ENCODE assay signal across 8 cellular contexts in genomic region chr5:95284512-95285405, GRCh38. TPM values are rescaled to one million over a fixed set of nuclear protein-coding genes. Genes with fewer than 3 reads are reported as not detected.
DNase-seq lines count a peak whose midpoint lies in the region; ATAC-seq and TF ChIP-seq lines count a peak whose summit lies in the region.

MCTP1 (minus strand) TSS chr5:95285094.

- DNase-seq in EL, result peak; percentile 23
- DNase-seq in MG63, result peak; percentile 28
- peak; percentile 27 for DNase-seq in activated CD8-positive, alpha-beta T cell treated with anti-CD3 and anti-CD28 coated beads for 36 hours
- DNase-seq in neural progenitor cell (ENCODE audit: low spot score), result peak; percentile 77
- no peak for DNase-seq in cortex of kidney (lab: John Stamatoyannopoulos, UW)
- no peak for DNase-seq in stimulated activated CD4-positive, alpha-beta T cell treated with anti-CD3 and anti-CD28 coated beads, Interleukin-2, amount 100 ng/mL, for 48 hours

- H3K4me1 ChIP-seq in gastroesophageal sphincter, result peaks cover 0 to 28% (median 13%) of the 10 kb centered on the region in 3 donors
- peaks cover 11% of the 10 kb centered on the region for H3K4me1 ChIP-seq in neural progenitor cell

- TF ChIP-seq POLR2A in gastroesophageal sphincter (IDR thresholded peaks at IDR 0.05), result no peak

- H3K27me3 ChIP-seq in MG63 (peaks cover 88% of the 10 kb centered on the region), gastroesophageal sphincter (peaks cover 92% of the 10 kb centered on the region), neural progenitor cell (peaks cover 59% of the 10 kb centered on the region)

- no peaks in the 10 kb centered on the region for H3K36me3 ChIP-seq in MG63
- no peaks in the 10 kb centered on the region for H3K36me3 ChIP-seq in gastroesophageal sphincter
- H3K36me3 ChIP-seq in neural progenitor cell, result no peaks in the 10 kb centered on the region

- no peak within 1 kb of the TSS for H3K27ac ChIP-seq in gastroesophageal sphincter
- no peak within 1 kb of the TSS for H3K27ac ChIP-seq in neural progenitor cell

- no peak within 1 kb of the TSS for H3K9ac ChIP-seq in neural progenitor cell

- POLR2A ChIA-PET in activated CD8-positive, alpha-beta T cell treated with anti-CD3 and anti-CD28 coated beads for 36 hours (lab: Charles Lee), result no interaction called here

- peaks cover 39% of the 10 kb centered on the region for H3K27me3 Mint-ChIP-seq in activated CD8-positive, alpha-beta T cell treated with anti-CD3 and anti-CD28 coated beads for 36 hours
- H3K27me3 Mint-ChIP-seq in neural progenitor cell (ENCODE audit: insufficient read depth, low read depth), result peaks cover 42% of the 10 kb centered on the region

- H3K79me2 ChIP-seq in neural progenitor cell (ENCODE audit: low read depth), result no peaks in the 10 kb centered on the region

- peak within 1 kb of the TSS; percentile 99 for H2AFZ ChIP-seq in neural progenitor cell (replicated peaks)

- ATAC-seq in GM21619 (IDR thresholded peaks at IDR 0.05; ENCODE audit: unreplicated experiment), result peak; percentile 31
- ATAC-seq in activated CD8-positive, alpha-beta T cell treated with anti-CD3 and anti-CD28 coated beads for 36 hours, result peak; percentile 26
- ATAC-seq in gastroesophageal sphincter, result no peak

- no peaks in the 10 kb centered on the region for H4K20me1 ChIP-seq in neural progenitor cell (ENCODE audit: low read depth)

- no peak for TF ChIP-seq CTCF in activated CD8-positive, alpha-beta T cell treated with anti-CD3 and anti-CD28 coated beads for 36 hours (IDR thresholded peaks at IDR 0.05)
- no peak for TF ChIP-seq CTCF in gastroesophageal sphincter (IDR thresholded peaks at IDR 0.05)
- no peak for TF ChIP-seq CTCF in neural progenitor cell (IDR thresholded peaks at IDR 0.05)

- no peaks in the 10 kb centered on the region for H3K9me3 ChIP-seq in MG63
- no peaks in the 10 kb centered on the region for H3K9me3 ChIP-seq in gastroesophageal sphincter
- no peaks in the 10 kb centered on the region for H3K9me3 ChIP-seq in neural progenitor cell (ENCODE audit: low read depth)

- 0% methylated on average over 3 to 4 of the region's 91 CpGs for WGBS in gastroesophageal sphincter (ENCODE audit: low coverage in 1 of 2), 2 donors

- no peaks in the 10 kb centered on the region for H3K36me3 Mint-ChIP-seq in activated CD8-positive, alpha-beta T cell treated with anti-CD3 and anti-CD28 coated beads for 36 hours (ENCODE audit: low read depth)
- H3K36me3 Mint-ChIP-seq in neural progenitor cell, result no peaks in the 10 kb centered on the region

- peaks cover 9% of the 10 kb centered on the region for H3K4me1 Mint-ChIP-seq in activated CD8-positive, alpha-beta T cell treated with anti-CD3 and anti-CD28 coated beads for 36 hours (ENCODE audit: low read depth)
- H3K4me1 Mint-ChIP-seq in neural progenitor cell, result peaks cover 11% of the 10 kb centered on the region

- peak within 1 kb of the TSS; percentile 56 for H3K4me3 Mint-ChIP-seq in activated CD8-positive, alpha-beta T cell treated with anti-CD3 and anti-CD28 coated beads for 36 hours
- peak within 1 kb of the TSS; percentile 94 for H3K4me3 Mint-ChIP-seq in neural progenitor cell

- H3K4me3 ChIP-seq in MG63, result peak within 1 kb of the TSS; percentile 39
- H3K4me3 ChIP-seq in gastroesophageal sphincter, result peak within 1 kb of the TSS; percentile 40 to 62
- H3K4me3 ChIP-seq in neural progenitor cell, result peak within 1 kb of the TSS; percentile 63

- TF ChIP-seq EP300 in gastroesophageal sphincter (IDR thresholded peaks at IDR 0.05), result no peak

- H3K4me2 ChIP-seq in neural progenitor cell, result peak within 1 kb of the TSS; percentile 99

- peaks cover 20% of the 10 kb centered on the region for H3F3A ChIP-seq in neural progenitor cell (ENCODE audit: low read depth)

- CTCF ChIA-PET in activated CD8-positive, alpha-beta T cell treated with anti-CD3 and anti-CD28 coated beads for 36 hours (lab: Charles Lee), result interaction anchor here (0.6 to 1.7 kb wide), 4 partner anchors 20 to 363 kb away, joined by 3 to 4 read pairs (median 3); no protein-coding TSS in a partner anchor

- intact Hi-C loops in activated CD8-positive, alpha-beta T cell treated with anti-CD3 and anti-CD28 coated beads for 36 hours (cut with micrococcal nuclease), result no loop called here

- H3K27ac Mint-ChIP-seq in activated CD8-positive, alpha-beta T cell treated with anti-CD3 and anti-CD28 coated beads for 36 hours, result no peak within 1 kb of the TSS
- H3K27ac Mint-ChIP-seq in neural progenitor cell, result peak within 1 kb of the TSS; percentile 63

- H3K9me3 Mint-ChIP-seq in activated CD8-positive, alpha-beta T cell treated with anti-CD3 and anti-CD28 coated beads for 36 hours, result no peaks in the 10 kb centered on the region
- H3K9me3 Mint-ChIP-seq in neural progenitor cell, result no peaks in the 10 kb centered on the region

RNA-seq across cellular contexts. Expression of gene MCTP1, which starts in this region (rescaled TPM):
- total RNA-seq in MG63 (2014; rRNA removed; shearing (Covaris generic); ENCODE audit: low replicate concordance), result 1.2 and 3.1 TPM in 2 replicates
- total RNA-seq in activated CD8-positive, alpha-beta T cell treated with anti-CD3 and anti-CD28 coated beads for 36 hours, result under 1 TPM; 0.20 to 0.40 TPM
- total RNA-seq in gastroesophageal sphincter (10 to 100 TPM; 13.5 to 57.6 (median 21.9) TPM), neural progenitor cell (ENCODE audit: low replicate concordance) (2.9 and 3.7 TPM in 2 replicates)

Comparison
In these comparisons a context has a peak if more than half of its experiments do, and no peak if none do; other contexts are left out.
1. Peak in DNase-seq and ATAC-seq in activated CD8-positive, alpha-beta T cell treated with anti-CD3 and anti-CD28 coated beads for 36 hours; RNA of the gene not detected or under 1 TPM.
2. DNase-seq: peak in EL (single experiment), MG63 (single experiment) and neural progenitor cell (single experiment); none in cortex of kidney (single experiment) and stimulated activated CD4-positive, alpha-beta T cell treated with anti-CD3 and anti-CD28 coated beads, Interleukin-2, amount 100 ng/mL, for 48 hours (0 of 2).
3. Peak in every context shown above with its lines, with median percentiles within 50 percentile points of each other: H3K4me3 ChIP-seq.